2 cellular contexts compared by ENCODE assay signal in the genomic region with DNA sequence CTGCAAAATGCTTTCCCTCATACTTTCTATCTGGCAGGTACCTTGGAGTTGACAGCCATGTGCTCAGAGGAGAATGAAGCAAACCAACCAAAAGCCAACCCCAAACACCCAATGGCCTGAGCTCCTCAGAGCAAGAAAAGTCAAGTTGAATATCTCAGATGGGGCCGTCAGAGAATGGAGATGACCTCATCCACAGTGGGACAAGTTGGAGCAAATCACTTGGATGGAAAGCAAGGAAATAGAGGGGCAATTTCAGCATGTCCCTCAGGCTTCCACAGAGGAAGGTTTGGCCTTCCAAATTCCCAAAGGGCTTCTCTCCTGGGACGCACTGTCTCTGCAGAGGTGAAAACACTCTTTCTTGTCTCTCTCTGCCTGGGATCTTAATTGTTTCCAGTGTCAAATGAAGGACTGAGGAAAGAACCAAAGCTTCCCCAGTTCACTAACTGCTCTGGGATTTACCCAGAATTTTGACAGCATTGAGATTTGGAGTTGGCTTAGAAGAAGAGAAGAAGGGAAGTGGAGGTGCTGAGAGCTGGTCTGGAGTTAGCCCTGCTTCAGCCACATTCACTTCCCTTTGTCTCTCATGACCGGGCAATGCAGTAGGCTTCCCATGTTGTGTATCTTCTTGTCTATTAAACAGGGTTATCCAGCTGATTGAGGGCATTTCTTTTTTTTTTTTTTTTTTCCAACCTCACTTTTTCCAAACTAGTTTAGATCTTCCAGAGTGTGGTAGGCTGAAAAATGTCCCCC.
A peak's percentile ranks its signal among the peaks of the same experiment; 100 is the strongest.
TF ChIP-seq lines count a peak whose summit lies in the region.

No MANE protein-coding gene starts in this region.

TF ChIP-seq in A549, 52 proteins besides CTCF, POLR2A, EP300 and RAD21 (continued from another document):
- TF ChIP-seq NPAS2 (CRISPR knock-in tag; IDR thresholded peaks at IDR 0.05; ENCODE audit: borderline replicate concordance) = no peak

TF ChIP-seq in HEK293, 187 proteins besides CTCF, POLR2A, EP300 and RAD21 (continued from another document):
- TF ChIP-seq ZNF501 (tag by site-specific recombination; IDR thresholded peaks at IDR 0.05) = no peak
- no peak for TF ChIP-seq ZNF837 (tag by site-specific recombination; IDR thresholded peaks at IDR 0.05)
- 0 out of 2 replicates have a peak, but pooled peaks have one; percentile 26 for TF ChIP-seq ZNF335 (tag by site-specific recombination; conservative IDR thresholded peaks at IDR 0.05)
- TF ChIP-seq SETDB1 (IDR thresholded peaks at IDR 0.05; ENCODE audit: insufficient read length, low read length) = no peak
- TF ChIP-seq, protein P1, sequence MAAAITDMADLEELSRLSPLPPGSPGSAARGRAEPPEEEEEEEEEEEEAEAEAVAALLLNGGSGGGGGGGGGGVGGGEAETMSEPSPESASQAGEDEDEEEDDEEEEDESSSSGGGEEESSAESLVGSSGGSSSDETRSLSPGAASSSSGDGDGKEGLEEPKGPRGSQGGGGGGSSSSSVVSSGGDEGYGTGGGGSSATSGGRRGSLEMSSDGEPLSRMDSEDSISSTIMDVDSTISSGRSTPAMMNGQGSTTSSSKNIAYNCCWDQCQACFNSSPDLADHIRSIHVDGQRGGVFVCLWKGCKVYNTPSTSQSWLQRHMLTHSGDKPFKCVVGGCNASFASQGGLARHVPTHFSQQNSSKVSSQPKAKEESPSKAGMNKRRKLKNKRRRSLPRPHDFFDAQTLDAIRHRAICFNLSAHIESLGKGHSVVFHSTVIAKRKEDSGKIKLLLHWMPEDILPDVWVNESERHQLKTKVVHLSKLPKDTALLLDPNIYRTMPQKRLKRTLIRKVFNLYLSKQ (tag by site-specific recombination; IDR thresholded peaks at IDR 0.05; ENCODE audit: borderline replicate concordance) = no peak
- TF ChIP-seq ZNF366 (tag by site-specific recombination; conservative IDR thresholded peaks at IDR 0.05) = no peak
- TF ChIP-seq, protein P2, sequence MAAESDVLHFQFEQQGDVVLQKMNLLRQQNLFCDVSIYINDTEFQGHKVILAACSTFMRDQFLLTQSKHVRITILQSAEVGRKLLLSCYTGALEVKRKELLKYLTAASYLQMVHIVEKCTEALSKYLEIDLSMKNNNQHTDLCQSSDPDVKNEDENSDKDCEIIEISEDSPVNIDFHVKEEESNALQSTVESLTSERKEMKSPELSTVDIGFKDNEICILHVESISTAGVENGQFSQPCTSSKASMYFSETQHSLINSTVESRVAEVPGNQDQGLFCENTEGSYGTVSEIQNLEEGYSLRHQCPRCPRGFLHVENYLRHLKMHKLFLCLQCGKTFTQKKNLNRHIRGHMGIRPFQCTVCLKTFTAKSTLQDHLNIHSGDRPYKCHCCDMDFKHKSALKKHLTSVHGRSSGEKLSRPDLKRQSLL (tag by site-specific recombination; IDR thresholded peaks at IDR 0.05) = no peak
- TF ChIP-seq ZNF19 (tag by site-specific recombination; IDR thresholded peaks at IDR 0.05; ENCODE audit: low read depth) = no peak
- TF ChIP-seq, protein P3, sequence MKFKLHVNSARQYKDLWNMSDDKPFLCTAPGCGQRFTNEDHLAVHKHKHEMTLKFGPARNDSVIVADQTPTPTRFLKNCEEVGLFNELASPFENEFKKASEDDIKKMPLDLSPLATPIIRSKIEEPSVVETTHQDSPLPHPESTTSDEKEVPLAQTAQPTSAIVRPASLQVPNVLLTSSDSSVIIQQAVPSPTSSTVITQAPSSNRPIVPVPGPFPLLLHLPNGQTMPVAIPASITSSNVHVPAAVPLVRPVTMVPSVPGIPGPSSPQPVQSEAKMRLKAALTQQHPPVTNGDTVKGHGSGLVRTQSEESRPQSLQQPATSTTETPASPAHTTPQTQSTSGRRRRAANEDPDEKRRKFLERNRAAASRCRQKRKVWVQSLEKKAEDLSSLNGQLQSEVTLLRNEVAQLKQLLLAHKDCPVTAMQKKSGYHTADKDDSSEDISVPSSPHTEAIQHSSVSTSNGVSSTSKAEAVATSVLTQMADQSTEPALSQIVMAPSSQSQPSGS (tag by site-specific recombination; IDR thresholded peaks at IDR 0.05; ENCODE audit: low read depth) = 0 out of 2 replicates have a peak, but pooled peaks have one; percentile 31
- TF ChIP-seq ZNF24 (tag by site-specific recombination; IDR thresholded peaks at IDR 0.05) = no peak
TF ChIP-seq in HEK293: peak in this region for 3.
